8 cellular contexts compared by ENCODE assay signal in genomic region chr4:128285085-128286023, GRCh38. TPM values are rescaled to one million over a fixed set of nuclear protein-coding genes. Genes with fewer than 3 reads are reported as not detected.
A peak's percentile ranks its signal among the peaks of the same experiment; 100 is the strongest.
DNase-seq lines count a peak whose midpoint lies in the region; ATAC-seq and TF ChIP-seq lines count a peak whose summit lies in the region.

No MANE protein-coding gene starts in this region.

- no peak for TF ChIP-seq CTCF in WERI-Rb-1 (IDR thresholded peaks at IDR 0.05; ENCODE audit: low read depth, low read length)

- 73% methylated on average over 18 of the region's 18 CpGs for WGBS in right cardiac atrium

- H3K9me3 Mint-ChIP-seq in activated CD4-positive, alpha-beta T cell treated with anti-CD3 and anti-CD28 coated beads, Interleukin-2, amount 10 ng/mL, durations not matched to agents 24 days and 14 days, result no peaks in the 10 kb centered on the region

- peaks cover 27% of the 10 kb centered on the region for H3K36me3 Mint-ChIP-seq in activated CD4-positive, alpha-beta T cell treated with anti-CD3 and anti-CD28 coated beads, Interleukin-2, amount 10 ng/mL, durations not matched to agents 24 days and 14 days (ENCODE audit: low read depth)

- no peaks in the 10 kb centered on the region for H3K27me3 Mint-ChIP-seq in activated CD4-positive, alpha-beta T cell treated with anti-CD3 and anti-CD28 coated beads, Interleukin-2, amount 10 ng/mL, durations not matched to agents 24 days and 14 days

- H3K27me3 ChIP-seq in WERI-Rb-1 (ENCODE audit: insufficient read depth, low read depth, severe bottlenecking) (no peaks in the 10 kb centered on the region), right cardiac atrium (ENCODE audit: control insufficient read depth, insufficient read depth) (no peaks in the 10 kb centered on the region)

- H3K4me1 Mint-ChIP-seq in activated CD4-positive, alpha-beta T cell treated with anti-CD3 and anti-CD28 coated beads, Interleukin-2, amount 10 ng/mL, durations not matched to agents 24 days and 14 days, result peaks cover 26% of the 10 kb centered on the region

- H3K36me3 ChIP-seq in WERI-Rb-1, result peaks cover 59% of the 10 kb centered on the region

- no peaks in the 10 kb centered on the region for H3K9me3 ChIP-seq in WERI-Rb-1 (ENCODE audit: severe bottlenecking)
- H3K9me3 ChIP-seq in right cardiac atrium (ENCODE audit: control insufficient read depth, low read length), result no peaks in the 10 kb centered on the region

- no peak for ATAC-seq in right cardiac atrium
- ATAC-seq in GM19328 (IDR thresholded peaks at IDR 0.05; ENCODE audit: unreplicated experiment), result no peak

- peak overlapping the region; percentile 45 for H3K27ac Mint-ChIP-seq in activated CD4-positive, alpha-beta T cell treated with anti-CD3 and anti-CD28 coated beads, Interleukin-2, amount 10 ng/mL, durations not matched to agents 24 days and 14 days

- DNase-seq in activated CD4-positive, alpha-beta T cell treated with anti-CD3 and anti-CD28 coated beads, Interleukin-2, amount 10 ng/mL, durations not matched to agents 24 days and 14 days, result no peak
- DNase-seq in activated CD4-positive, alpha-beta T cell treated with anti-CD3 and anti-CD28 coated beads for 1 hour, result no peak
- DNase-seq in WERI-Rb-1 (no peak), right cardiac atrium (peak in 1 of 3 donors; percentile 42), stromal cell of bone marrow (ENCODE audit: low read depth) (peak; percentile 33), H4 (ENCODE audit: low spot score) (no peak)
- no peak for DNase-seq in stimulated activated naive CD4-positive, alpha-beta T cell (lab: John Stamatoyannopoulos, UW)

- H3K27ac ChIP-seq in WERI-Rb-1 (peak overlapping the region; percentile 96), right cardiac atrium (ENCODE audit: low read length) (no peak overlapping the region)

- intact Hi-C loops in activated CD4-positive, alpha-beta T cell treated with anti-CD3 and anti-CD28 coated beads, Interleukin-2, amount 10 ng/mL, durations not matched to agents 24 days and 14 days (cut with micrococcal nuclease), result loop anchor here (2.0 to 5.0 kb wide), 2 partner anchors 503 to 577 kb away; partner anchors contain the start of gene HSPA4L
- intact Hi-C loops in right cardiac atrium (cut with DNase I), result no loop called here

- H3K4me1 ChIP-seq in right cardiac atrium (ENCODE audit: control insufficient read depth, insufficient read depth, low read length), result peaks cover 1% of the 10 kb centered on the region

- H3K4me3 Mint-ChIP-seq in activated CD4-positive, alpha-beta T cell treated with anti-CD3 and anti-CD28 coated beads, Interleukin-2, amount 10 ng/mL, durations not matched to agents 24 days and 14 days, result peak overlapping the region; percentile 85

- H3K4me3 ChIP-seq in WERI-Rb-1 (ENCODE audit: low read depth, low read length) (peak overlapping the region; percentile 96), right cardiac atrium (ENCODE audit: low read length) (peak overlapping the region; percentile 88)

RNA-seq across cellular contexts. Expression of gene PGRMC2, which starts 2.3 kb away (rescaled TPM):
- total RNA-seq in activated CD4-positive, alpha-beta T cell treated with anti-CD3 and anti-CD28 coated beads, Interleukin-2, amount 10 ng/mL, durations not matched to agents 24 days and 14 days, result 44.7 and 48.4 TPM in 2 replicates
- 10 to 100 TPM; 63.4 to 66.1 (median 65.2) TPM for total RNA-seq in right cardiac atrium
- 37.6 TPM for polyA plus RNA-seq in right cardiac atrium
- 20.6 and 32.5 TPM in 2 replicates for total RNA-seq in H4 (2014; rRNA removed; shearing (Covaris generic))
